ENCODE assay signal across 1 cellular context in genomic region chr15:62452656-62453055, GRCh38.
TF ChIP-seq lines count a peak whose summit lies in the region.

No MANE protein-coding gene starts in this region.

TF ChIP-seq in H1, 55 proteins besides CTCF, POLR2A, EP300 and RAD21:
- TF ChIP-seq GABPA (IDR thresholded peaks at IDR 0.05; ENCODE audit: borderline replicate concordance, insufficient read depth, low read length) (no peak), SP2 (IDR thresholded peaks at IDR 0.05; ENCODE audit: low read length) (no peak), ATF2 (IDR thresholded peaks at IDR 0.05; ENCODE audit: low read length) (no peak)
